1 cellular context compared by ENCODE assay signal in genomic region chr15:69061414-69061842, GRCh38.
TF ChIP-seq lines count a peak whose summit lies in the region.

No MANE protein-coding gene starts in this region.

TF ChIP-seq in GM12878, 131 proteins besides CTCF, POLR2A, EP300 and RAD21:
- no peak for TF ChIP-seq KLF5 (IDR thresholded peaks at IDR 0.05; ENCODE audit: partially characterized antibody)
- TF ChIP-seq HCFC1 (IDR thresholded peaks at IDR 0.05; ENCODE audit: low read length): no peak
- no peak for TF ChIP-seq E4F1 (IDR thresholded peaks at IDR 0.05; ENCODE audit: borderline replicate concordance, partially characterized antibody)
- TF ChIP-seq ZNF592 (IDR thresholded peaks at IDR 0.05): no peak
- TF ChIP-seq SUPT20H (IDR thresholded peaks at IDR 0.05; ENCODE audit: borderline replicate concordance, control insufficient read depth, low read depth, low read length): no peak
- no peak for TF ChIP-seq SIN3A (IDR thresholded peaks at IDR 0.05; ENCODE audit: low read depth, low read length)
- no peak for TF ChIP-seq ZBED1 (IDR thresholded peaks at IDR 0.05; ENCODE audit: borderline replicate concordance)
TF ChIP-seq in GM12878: peak in this region for 0.
